Comparison of ENCODE assay signal across 28 cellular contexts in the genomic region with DNA sequence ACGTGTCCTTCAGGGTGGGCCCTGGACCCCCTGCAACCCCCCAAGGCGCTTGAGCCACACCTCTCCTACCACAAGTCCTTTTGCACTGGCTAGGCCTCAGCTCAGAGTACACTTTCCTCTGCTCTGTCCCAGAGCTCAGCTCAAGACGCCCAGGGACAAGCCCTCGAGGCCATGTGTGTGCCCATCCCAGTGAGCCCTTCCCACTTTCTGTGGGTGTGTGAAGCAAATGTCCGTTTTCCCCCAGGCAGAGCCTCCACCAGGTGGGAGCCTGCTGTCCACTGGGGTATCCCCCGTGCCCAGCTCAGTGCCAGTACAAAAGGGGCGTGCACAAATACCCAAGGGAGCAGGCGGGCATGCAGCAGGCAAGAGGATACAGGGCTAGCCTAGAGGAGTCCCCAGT.
"Had no signal": no experiment of that assay in that cellular context is flagged by ENCODE, and none has a peak within 500 bp of the region (broad histone marks: within the 10 kb centered on the region; RNA-seq: fewer than 3 reads in every experiment).

No MANE protein-coding gene starts in this region.

- H3K9me3 Mint-ChIP-seq: central memory CD8-positive, alpha-beta T cell; effector memory CD8-positive, alpha-beta T cell; immature natural killer cell; memory B cell; naive B cell; stimulated activated naive B cell treated with anti-CD40 and anti-IgM and Interleukin-4, amounts not matched to agents 10 μg/mL and 1 μg/mL and 100 μg/mL, for 72 hours; stimulated activated naive CD8-positive, alpha-beta T cell treated with anti-CD3 and anti-CD28 coated beads, Interleukin-15, Interleukin-2, amounts not matched to agents 100 ng/mL and 50 ng/mL, for 24 hours had no signal

- H3K4me3 ChIP-seq: esophagus squamous epithelium, lung, mucosa of descending colon, psoas muscle, skin epidermis, thoracic aorta, tibial nerve, upper lobe of left lung had no signal

- H3K27ac ChIP-seq: esophagus squamous epithelium, neutrophil, psoas muscle, skin epidermis, thoracic aorta, tibial nerve had no signal

- H3K27me3 ChIP-seq: esophagus squamous epithelium, neutrophil, tibial nerve, upper lobe of left lung had no signal

- ATAC-seq: effector memory CD8-positive, alpha-beta T cell; left lobe of liver; mucosa of descending colon; psoas muscle; right cardiac atrium; stimulated activated naive B cell treated with anti-CD40 and anti-IgM and Interleukin-4, amounts not matched to agents 10 μg/mL and 1 μg/mL and 100 μg/mL, for 72 hours had no signal

- FAIRE-seq: endometrium, frontal cortex, keratinocyte, urothelium cell line had no signal

- H3K36me3 Mint-ChIP-seq: memory B cell; naive B cell; stimulated activated naive B cell treated with anti-CD40 and anti-IgM and Interleukin-4, amounts not matched to agents 10 μg/mL and 1 μg/mL and 100 μg/mL, for 72 hours had no signal

- H3K4me1 Mint-ChIP-seq: central memory CD8-positive, alpha-beta T cell; immature natural killer cell; memory B cell; naive B cell; stimulated activated naive B cell treated with anti-CD40 and anti-IgM and Interleukin-4, amounts not matched to agents 10 μg/mL and 1 μg/mL and 100 μg/mL, for 72 hours had no signal

- H3K27ac Mint-ChIP-seq: effector memory CD8-positive, alpha-beta T cell; immature natural killer cell; memory B cell; stimulated activated naive B cell treated with anti-CD40 and anti-IgM and Interleukin-4, amounts not matched to agents 10 μg/mL and 1 μg/mL and 100 μg/mL, for 72 hours; stimulated activated naive CD8-positive, alpha-beta T cell treated with anti-CD3 and anti-CD28 coated beads, Interleukin-15, Interleukin-2, amounts not matched to agents 100 ng/mL and 50 ng/mL, for 24 hours had no signal

- H3K9me3 ChIP-seq: esophagus squamous epithelium, mucosa of descending colon, neutrophil, psoas muscle, thoracic aorta, tibial nerve, upper lobe of left lung had no signal

- DNase-seq: cortex of kidney; effector memory CD8-positive, alpha-beta T cell; erythroblast; esophagus squamous epithelium; hypothalamus; immature natural killer cell; naive B cell; stimulated activated CD4-positive, alpha-beta T cell treated with anti-CD3 and anti-CD28 coated beads, Interleukin-15, amount 100 ng/mL, for 24 hours; stimulated activated CD4-positive, alpha-beta T cell treated with anti-CD3 and anti-CD28 coated beads, Interleukin-2, amount 100 ng/mL, for 48 hours; stimulated activated naive B cell treated with anti-CD40 and anti-IgM and Interleukin-4, amounts not matched to agents 10 μg/mL and 1 μg/mL and 100 μg/mL, for 72 hours; upper lobe of left lung had no signal

- H3K4me3 Mint-ChIP-seq: central memory CD8-positive, alpha-beta T cell; effector memory CD8-positive, alpha-beta T cell; immature natural killer cell; memory B cell; mesothelial cell of epicardium; naive B cell; stimulated activated naive B cell treated with anti-CD40 and anti-IgM and Interleukin-4, amounts not matched to agents 10 μg/mL and 1 μg/mL and 100 μg/mL, for 72 hours; stimulated activated naive CD8-positive, alpha-beta T cell treated with anti-CD3 and anti-CD28 coated beads, Interleukin-15, Interleukin-2, amounts not matched to agents 100 ng/mL and 50 ng/mL, for 24 hours had no signal

- H3K27me3 Mint-ChIP-seq: central memory CD8-positive, alpha-beta T cell; effector memory CD8-positive, alpha-beta T cell; naive B cell; stimulated activated naive B cell treated with anti-CD40 and anti-IgM and Interleukin-4, amounts not matched to agents 10 μg/mL and 1 μg/mL and 100 μg/mL, for 72 hours; stimulated activated naive CD8-positive, alpha-beta T cell treated with anti-CD3 and anti-CD28 coated beads, Interleukin-15, Interleukin-2, amounts not matched to agents 100 ng/mL and 50 ng/mL, for 24 hours had no signal

- H3K36me3 ChIP-seq: neutrophil had no signal
